23 cellular contexts compared by ENCODE assay signal in the genomic region with DNA sequence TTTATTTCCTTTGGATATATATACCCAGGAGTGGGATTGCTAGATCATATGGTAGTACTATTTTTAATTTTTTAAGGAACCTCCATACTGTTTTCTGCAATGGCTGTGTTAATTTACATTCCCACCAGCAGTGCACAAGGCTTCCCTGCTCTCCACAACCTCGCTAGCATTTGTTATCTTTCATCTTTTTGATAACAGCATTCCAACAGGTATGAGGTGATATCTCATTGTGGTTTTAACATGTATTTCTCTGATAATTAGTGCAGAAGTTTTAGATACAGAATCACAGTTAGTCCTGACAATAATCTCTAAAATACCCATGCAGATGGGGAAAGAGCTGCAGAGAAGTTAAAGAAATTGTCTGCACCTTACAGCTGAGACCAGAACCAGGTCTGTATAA. TPM values are rescaled to one million over a fixed set of nuclear protein-coding genes. Genes with fewer than 3 reads are reported as not detected.
DNase-seq lines count a peak whose midpoint lies in the region; ATAC-seq, FAIRE-seq and TF ChIP-seq lines count a peak whose summit lies in the region.
"Had no signal": no experiment of that assay in that cellular context is flagged by ENCODE, and none has a peak within 500 bp of the region (broad histone marks: within the 10 kb centered on the region; RNA-seq: fewer than 3 reads in every experiment).

No MANE protein-coding gene starts in this region.

- no peak overlapping the region for H3K27ac ChIP-seq in mesendoderm (ENCODE audit: low read depth, low read length)
- H3K27ac ChIP-seq: 22Rv1; A549; BLaER1 treated with 17β-estradiol and CSF1 and Interleukin-3, amounts not matched to agents 10 nM and 100 nM; C4-2B had no signal

- no peak overlapping the region for H2AK5ac ChIP-seq in mesendoderm (ENCODE audit: low read length)

- no peaks in the 10 kb centered on the region for H3K36me3 ChIP-seq in mesendoderm (ENCODE audit: control insufficient read depth, insufficient read depth, low read length)
- H3K36me3 ChIP-seq: BLaER1 treated with 17β-estradiol and CSF1 and Interleukin-3, amounts not matched to agents 10 nM and 100 nM had no signal

- no peak overlapping the region for H2BK15ac ChIP-seq in mesendoderm (replicated peaks; ENCODE audit: low read depth)

- H3K4me3 ChIP-seq in mesendoderm (ENCODE audit: low read length): no peak overlapping the region
- H3K4me3 ChIP-seq: A549; BLaER1 treated with 17β-estradiol and CSF1 and Interleukin-3, amounts not matched to agents 10 nM and 100 nM; GM12878 had no signal

- H3K9me3 Mint-ChIP-seq in activated T-helper 17 cell treated with anti-CD3 and anti-CD28 coated beads, Interleukin-2, amount 50 U/mL, for 72 hours: no peaks in the 10 kb centered on the region
- H3K9me3 Mint-ChIP-seq: CD4-positive, alpha-beta T cell; CD8-positive, alpha-beta T cell had no signal

- H3K27me3 ChIP-seq in mesendoderm (ENCODE audit: insufficient read depth, low read length, poor library complexity): no peaks in the 10 kb centered on the region
- H3K27me3 ChIP-seq: BLaER1 treated with 17β-estradiol and CSF1 and Interleukin-3, amounts not matched to agents 10 nM and 100 nM had no signal

- no peak overlapping the region for H3K56ac ChIP-seq in mesendoderm (ENCODE audit: low read length)

- H3K4me2 ChIP-seq in mesendoderm (ENCODE audit: low read length): no peak overlapping the region
- H3K4me2 ChIP-seq: A549; BLaER1 treated with 17β-estradiol and CSF1 and Interleukin-3, amounts not matched to agents 10 nM and 100 nM had no signal

- DNase-seq in GM12892 (ENCODE audit: insufficient read length): no peak
- DNase-seq in mesendoderm: peak; percentile 60
- no peak for DNase-seq in D721Med (ENCODE audit: insufficient read length, low spot score)
- DNase-seq in omental fat pad (ENCODE audit: low spot score): no peak
- DNase-seq: CD4-positive, alpha-beta T cell; CD8-positive, alpha-beta T cell; DMS 273 treated with DMSO at 0.1 percent for 48 hours; DMS153; DMS79; DND-41; GDM1 had no signal

- no peak overlapping the region for H3K27ac Mint-ChIP-seq in activated T-helper 17 cell treated with anti-CD3 and anti-CD28 coated beads, Interleukin-2, amount 50 U/mL, for 72 hours
- H3K27ac Mint-ChIP-seq: B cell; CD4-positive, alpha-beta T cell; CD8-positive, alpha-beta T cell had no signal

- H3K18ac ChIP-seq in mesendoderm (ENCODE audit: low read length): no peak overlapping the region

- H3K4me1 ChIP-seq in mesendoderm (ENCODE audit: control insufficient read depth, low read depth, low read length): peaks cover 9% of the 10 kb centered on the region

- no peak overlapping the region for H3K4ac ChIP-seq in mesendoderm (ENCODE audit: low read depth, low read length)

- no peak for TF ChIP-seq POLR2A in GM12892 (IDR thresholded peaks at IDR 0.05; ENCODE audit: low read depth, low read length)

- no peaks in the 10 kb centered on the region for H3K79me1 ChIP-seq in mesendoderm (ENCODE audit: low read length)

- no peak overlapping the region for H2BK5ac ChIP-seq in mesendoderm (ENCODE audit: low read length)

- H4K8ac ChIP-seq in mesendoderm (ENCODE audit: low read depth, low read length): no peak overlapping the region

- WGBS in mesendoderm (ENCODE audit: extremely low coverage, insufficient coverage, low lambda C conversion rate): no CpG with 5 or more reads among the region's 1 CpG

- peaks cover 9% of the 10 kb centered on the region for H3K4me1 Mint-ChIP-seq in activated T-helper 17 cell treated with anti-CD3 and anti-CD28 coated beads, Interleukin-2, amount 50 U/mL, for 72 hours

- no peak overlapping the region for H3K23ac ChIP-seq in mesendoderm (ENCODE audit: low read length)

- no peak overlapping the region for H3K9ac ChIP-seq in mesendoderm (ENCODE audit: low read length)
- H3K9ac ChIP-seq: BLaER1 treated with 17β-estradiol and CSF1 and Interleukin-3, amounts not matched to agents 10 nM and 100 nM had no signal

- H4K5ac ChIP-seq in mesendoderm (ENCODE audit: low read length): no peak overlapping the region

- peak overlapping the region; percentile 85 for H3K4me3 Mint-ChIP-seq in activated T-helper 17 cell treated with anti-CD3 and anti-CD28 coated beads, Interleukin-2, amount 50 U/mL, for 72 hours
- H3K4me3 Mint-ChIP-seq: B cell; CD4-positive, alpha-beta T cell; CD8-positive, alpha-beta T cell had no signal

- no peak overlapping the region for H2BK120ac ChIP-seq in mesendoderm (ENCODE audit: low read depth, low read length)

- no peak for TF ChIP-seq CTCF in D721Med (IDR thresholded peaks at IDR 0.05; ENCODE audit: insufficient read depth, missing control alignments)
- TF ChIP-seq CTCF in omental fat pad (IDR thresholded peaks at IDR 0.05): no peak

- ATAC-seq in activated T-helper 17 cell treated with anti-CD3 and anti-CD28 coated beads, Interleukin-2, amount 50 U/mL, for 72 hours (replicated peaks): no peak
- ATAC-seq in omental fat pad (ENCODE audit: low FRiP score): no peak
- no peak for ATAC-seq in GM21576 (IDR thresholded peaks at IDR 0.05; ENCODE audit: unreplicated experiment)
- ATAC-seq: CD8-positive, alpha-beta T cell had no signal

- no peaks in the 10 kb centered on the region for H3K79me2 ChIP-seq in mesendoderm (ENCODE audit: control insufficient read depth, insufficient read depth, low read length)

- no peaks in the 10 kb centered on the region for H3K36me3 Mint-ChIP-seq in activated T-helper 17 cell treated with anti-CD3 and anti-CD28 coated beads, Interleukin-2, amount 50 U/mL, for 72 hours (ENCODE audit: low read depth)
- H3K36me3 Mint-ChIP-seq: CD8-positive, alpha-beta T cell had no signal

- peaks cover 3% of the 10 kb centered on the region for H3K27me3 Mint-ChIP-seq in activated T-helper 17 cell treated with anti-CD3 and anti-CD28 coated beads, Interleukin-2, amount 50 U/mL, for 72 hours
- H3K27me3 Mint-ChIP-seq: CD4-positive, alpha-beta T cell had no signal

- FAIRE-seq in GM12892 (lab: Jason Lieb, UNC) (peak; percentile 17), D721Med (lab: Jason Lieb, UNC) (no peak)
- FAIRE-seq: A549, GM12878 had no signal

RNA-seq across cellular contexts. Expression of a gene that starts 35.5 kb away (rescaled TPM):
- 1.3 TPM for polyA plus RNA-seq in GM12892 (2012; ENCODE audit: missing spikeins)
- total RNA-seq in activated T-helper 17 cell treated with anti-CD3 and anti-CD28 coated beads, Interleukin-2, amount 50 U/mL, for 72 hours: 1 to 10 TPM; 3.0 to 3.8 TPM
- 1.7 TPM for polyA plus RNA-seq in mesendoderm (2013, experiment 1 of 2)
- polyA plus RNA-seq in mesendoderm (2013, experiment 2 of 2): 1.7 TPM
- total RNA-seq in omental fat pad: under 1 TPM in 1 of 4 donors, not detected in 3; 0.36 TPM
- total RNA-seq: A172, B cell, Daoy, G401 had no signal
- polyA plus RNA-seq: BJ had no signal
